Comparison of ENCODE assay signal across 9 cellular contexts in the genomic region with DNA sequence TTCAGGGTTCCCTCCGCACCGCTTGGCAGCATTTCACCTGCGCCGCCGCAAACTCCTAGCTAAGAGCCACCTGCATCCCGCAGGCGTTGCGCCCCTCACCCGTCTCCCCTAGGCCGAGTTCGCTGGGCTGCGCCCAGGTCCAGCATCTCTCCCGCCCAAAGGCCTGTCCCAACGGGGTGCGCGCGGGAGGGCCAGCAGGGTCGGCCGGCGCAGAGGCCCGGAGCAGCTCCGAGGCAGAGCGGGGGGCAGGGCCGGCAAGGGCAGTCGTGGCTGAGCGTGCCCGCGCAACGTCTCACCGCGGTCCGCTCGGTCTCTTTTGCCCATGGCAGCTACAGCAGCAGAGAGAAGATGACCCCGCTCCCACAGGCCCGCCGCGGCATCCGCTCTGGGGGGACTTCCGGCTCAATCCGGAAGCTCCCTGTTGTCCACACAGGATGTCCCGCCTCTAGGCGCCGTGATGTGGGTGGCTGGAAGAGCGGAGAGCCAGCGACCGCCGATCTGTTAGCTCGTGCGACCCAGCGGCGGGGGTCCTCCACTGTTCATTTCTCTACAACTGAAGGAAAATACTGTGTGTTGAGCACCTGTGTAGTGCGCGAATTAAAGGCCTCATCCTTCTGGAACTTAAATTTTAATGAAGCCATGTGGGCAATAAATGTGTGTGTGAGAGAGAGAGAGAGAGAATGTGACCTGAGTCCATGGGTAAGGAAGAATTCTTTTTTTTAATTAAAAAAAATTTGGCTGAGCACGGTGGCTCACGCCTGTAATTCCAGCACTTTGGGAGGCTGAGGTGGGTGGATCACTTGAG. TPM values are rescaled to one million over a fixed set of nuclear protein-coding genes. Genes with fewer than 3 reads are reported as not detected.
A peak's percentile ranks its signal among the peaks of the same experiment; 100 is the strongest.
DNase-seq lines count a peak whose midpoint lies in the region; ATAC-seq, FAIRE-seq and TF ChIP-seq lines count a peak whose summit lies in the region.
"Had no signal": no experiment of that assay in that cellular context is flagged by ENCODE, and none has a peak within 500 bp of the region (broad histone marks: within the 10 kb centered on the region; RNA-seq: fewer than 3 reads in every experiment).

A gene (minus strand): TSS at position 387 of the 805 bp plus-strand sequence. CDS start 63 bp downstream, at position 324.

- peaks cover 37% of the 10 kb centered on the region for H3K4me1 Mint-ChIP-seq in central memory CD8-positive, alpha-beta T cell

- H3K27ac ChIP-seq in keratinocyte (ENCODE audit: control insufficient read depth, insufficient read depth, low read length), result peak within 1 kb of the TSS; percentile 81

- H4K20me1 ChIP-seq in keratinocyte (ENCODE audit: control insufficient read depth, extremely low read depth, insufficient read depth, low read length), result no peaks in the 10 kb centered on the region

- H3K4me3 ChIP-seq in keratinocyte (ENCODE audit: control insufficient read depth in 2 of 3, extremely low read depth in 1 of 3, insufficient read depth in 2 of 3, low read depth in 1 of 3, low read length in 3 of 3), result peak within 1 kb of the TSS; percentile 85 to 91 (median 87)

- H3K4me1 ChIP-seq in keratinocyte (ENCODE audit: control insufficient read depth, extremely low read depth, insufficient read depth, low read length), result peaks cover 6% of the 10 kb centered on the region

- TF ChIP-seq CTCF in keratinocyte (optimal IDR thresholded peaks at IDR 0.05 in 1 of 3, IDR thresholded peaks at IDR 0.05 in 1 of 3, conservative IDR thresholded peaks at IDR 0.05 in 1 of 3; ENCODE audit: extremely low read depth in 1 of 3, insufficient read depth in 2 of 3, low read length in 3 of 3), result no peak

- peak within 1 kb of the TSS; percentile 99 for H3K4me3 Mint-ChIP-seq in central memory CD8-positive, alpha-beta T cell

- peaks cover 28% of the 10 kb centered on the region for H3K36me3 Mint-ChIP-seq in central memory CD8-positive, alpha-beta T cell (ENCODE audit: insufficient read depth)

- peak within 1 kb of the TSS; percentile 97 for H3K27ac Mint-ChIP-seq in central memory CD8-positive, alpha-beta T cell (ENCODE audit: low read depth)

- peak; percentile 93 for ATAC-seq in GM18873 (IDR thresholded peaks at IDR 0.05; ENCODE audit: low FRiP score, unreplicated experiment)
- ATAC-seq in HG03135 (IDR thresholded peaks at IDR 0.05; ENCODE audit: unreplicated experiment), result peak; percentile 98
- ATAC-seq in activated CD4-positive, CD25-positive, alpha-beta regulatory T cell treated with anti-CD3 and anti-CD28 coated beads, Interleukin-2, amount 50 U/mL, for 24 hours, result peak; percentile 97 to 99
- peak; percentile 94 for ATAC-seq in central memory CD8-positive, alpha-beta T cell (replicated peaks; ENCODE audit: extremely low read depth, poor library complexity, severe bottlenecking)

- no peaks in the 10 kb centered on the region for H3K27me3 ChIP-seq in keratinocyte (ENCODE audit: control insufficient read depth, extremely low read depth, insufficient read depth, low read length)

- no peaks in the 10 kb centered on the region for H3K9me3 Mint-ChIP-seq in central memory CD8-positive, alpha-beta T cell

- dilution Hi-C loops in keratinocyte (cut with MboI; ENCODE audit: extremely low pct_ligation_motif_present, low sequenced_read_pairs), result no loop called here

- no peak for FAIRE-seq in keratinocyte (lab: Jason Lieb, UNC)
- FAIRE-seq: TTC549 had no signal

- peaks cover 17 to 21% of the 10 kb centered on the region in 2 experiments for H3K36me3 ChIP-seq in keratinocyte (ENCODE audit: control insufficient read depth in 2 of 2, extremely low read depth in 1 of 2, insufficient read depth in 2 of 2, low read length in 2 of 2)

- H3K27me3 Mint-ChIP-seq in central memory CD8-positive, alpha-beta T cell, result no peaks in the 10 kb centered on the region

- DNase-seq in AG08396 (ENCODE audit: low spot score) (peak; percentile 93), NCI-H226 (peak; percentile 82), keratinocyte (ENCODE audit: low read depth, low spot score) (peak; percentile 23)
- DNase-seq in central memory CD8-positive, alpha-beta T cell (ENCODE audit: low spot score in 2 of 2), result peak; percentile 49 to 55
- DNase-seq in stimulated activated CD4-positive, alpha-beta T cell treated with anti-CD3 and anti-CD28 coated beads, Interleukin-12 subunit alpha, Interleukin-12 subunit beta, amount 100 ng/mL, for 48 hours (ENCODE audit: low read depth in 2 of 3, low spot score in 1 of 3), result peak; percentile 66 to 80 (median 69)

- peak within 1 kb of the TSS; percentile 88 for H3K9ac ChIP-seq in keratinocyte (ENCODE audit: control insufficient read depth, extremely low read depth, insufficient read depth, low read length)

- H2AFZ ChIP-seq in keratinocyte (ENCODE audit: control insufficient read depth, low read length), result peak within 1 kb of the TSS; percentile 92

- H3K9me1 ChIP-seq in keratinocyte (ENCODE audit: control insufficient read depth, extremely low read depth, insufficient read depth, low read length), result no peaks in the 10 kb centered on the region

- H3K9me3 ChIP-seq in keratinocyte (ENCODE audit: control insufficient read depth, low read depth, low read length), result no peaks in the 10 kb centered on the region

- H3K4me2 ChIP-seq in keratinocyte (ENCODE audit: control insufficient read depth, extremely low read depth, insufficient read depth, low read depth, low read length), result peak within 1 kb of the TSS; percentile 92

- peaks cover 12% of the 10 kb centered on the region for H3K79me2 ChIP-seq in keratinocyte (ENCODE audit: control insufficient read depth, insufficient read depth, low read length)

RNA-seq across cellular contexts. Expression of the gene that starts here (rescaled TPM):
- polyA plus RNA-seq in keratinocyte, result 40.1 to 49.0 TPM (median 40.6 TPM) in 3 replicates
- 27.2 TPM for polyA plus RNA-seq in keratinocyte (2011; ENCODE audit: low read depth)
- polyA plus RNA-seq in keratinocyte (2011; cell fraction: cytosol; rRNA removed), result 29.1 and 32.4 TPM in 2 replicates
- 77.4 and 78.2 TPM in 2 replicates for polyA plus RNA-seq in keratinocyte (2011; cell fraction: nucleus; rRNA removed)
- polyA plus RNA-seq in keratinocyte (2012; ENCODE audit: low replicate concordance), result 25.8 and 26.6 TPM in 2 replicates
- 25.0 to 36.9 TPM (median 32.2 TPM) in 3 replicates for polyA minus RNA-seq in keratinocyte
- polyA minus RNA-seq in keratinocyte (2011; cell fraction: cytosol; rRNA and poly(A)+ RNA removed), result 17.1 TPM
- 26.7 and 39.9 TPM in 2 replicates for polyA minus RNA-seq in keratinocyte (2011; cell fraction: nucleus; rRNA and poly(A)+ RNA removed)

Comparison
In these comparisons a context has a peak if more than half of its experiments do, and no peak if none do; other contexts are left out.
1. Peak in every context shown above with its lines: DNase-seq, ATAC-seq, H3K4me3 ChIP-seq and H3K27ac ChIP-seq.
2. DNase-seq: peak in every context shown above with its lines; median percentile 93 in AG08396; 82 in NCI-H226; 69 in stimulated activated CD4-positive, alpha-beta T cell treated with anti-CD3 and anti-CD28 coated beads, Interleukin-12 subunit alpha, Interleukin-12 subunit beta, amount 100 ng/mL, for 48 hours; 52 in central memory CD8-positive, alpha-beta T cell; 23 in keratinocyte.